ENCODE assay signal across 1 cellular context in the genomic region with DNA sequence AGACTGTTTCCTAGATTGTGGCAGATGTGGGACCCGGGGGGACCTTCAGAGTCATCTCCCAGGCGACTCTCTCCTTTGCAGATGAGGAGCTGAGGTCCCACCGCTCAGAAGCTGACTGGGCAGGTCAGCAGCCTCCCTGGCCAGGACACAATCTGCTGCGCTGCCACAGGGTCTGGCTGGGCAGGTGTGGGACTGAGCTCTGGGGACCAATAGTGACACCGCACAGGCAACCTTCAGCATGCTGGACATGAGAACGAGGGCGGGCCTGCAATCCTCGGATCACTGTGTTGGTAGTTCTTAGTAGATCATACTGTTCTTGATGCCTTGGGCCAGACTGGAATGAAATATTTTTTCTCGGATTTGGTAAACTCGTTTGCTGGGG.
TF ChIP-seq lines count a peak whose summit lies in the region.

No MANE protein-coding gene starts in this region.

TF ChIP-seq in GM12878, 131 proteins besides CTCF, POLR2A, EP300 and RAD21:
- TF ChIP-seq POU2F2 (IDR thresholded peaks at IDR 0.05; ENCODE audit: borderline replicate concordance, low read depth, low read length) (no peak), TCF12 (IDR thresholded peaks at IDR 0.05; ENCODE audit: low read depth, low read length) (no peak), KDM1A (IDR thresholded peaks at IDR 0.05; ENCODE audit: borderline replicate concordance) (no peak), GATAD2B (conservative IDR thresholded peaks at IDR 0.05; ENCODE audit: low read depth) (no peak), SREBF1 (IDR thresholded peaks at IDR 0.05; ENCODE audit: low read length) (no peak), SIN3A (IDR thresholded peaks at IDR 0.05; ENCODE audit: low read depth, low read length) (no peak), BCL3 (IDR thresholded peaks at IDR 0.05; ENCODE audit: borderline replicate concordance, insufficient read depth, low read depth, low read length, poor library complexity, severe bottlenecking) (no peak), ETV6 (conservative IDR thresholded peaks at IDR 0.05 in 1 of 2, IDR thresholded peaks at IDR 0.05 in 1 of 2; ENCODE audit: borderline replicate concordance in 1 of 2, low read depth in 1 of 2) (no peak)
